In the genomic region with DNA sequence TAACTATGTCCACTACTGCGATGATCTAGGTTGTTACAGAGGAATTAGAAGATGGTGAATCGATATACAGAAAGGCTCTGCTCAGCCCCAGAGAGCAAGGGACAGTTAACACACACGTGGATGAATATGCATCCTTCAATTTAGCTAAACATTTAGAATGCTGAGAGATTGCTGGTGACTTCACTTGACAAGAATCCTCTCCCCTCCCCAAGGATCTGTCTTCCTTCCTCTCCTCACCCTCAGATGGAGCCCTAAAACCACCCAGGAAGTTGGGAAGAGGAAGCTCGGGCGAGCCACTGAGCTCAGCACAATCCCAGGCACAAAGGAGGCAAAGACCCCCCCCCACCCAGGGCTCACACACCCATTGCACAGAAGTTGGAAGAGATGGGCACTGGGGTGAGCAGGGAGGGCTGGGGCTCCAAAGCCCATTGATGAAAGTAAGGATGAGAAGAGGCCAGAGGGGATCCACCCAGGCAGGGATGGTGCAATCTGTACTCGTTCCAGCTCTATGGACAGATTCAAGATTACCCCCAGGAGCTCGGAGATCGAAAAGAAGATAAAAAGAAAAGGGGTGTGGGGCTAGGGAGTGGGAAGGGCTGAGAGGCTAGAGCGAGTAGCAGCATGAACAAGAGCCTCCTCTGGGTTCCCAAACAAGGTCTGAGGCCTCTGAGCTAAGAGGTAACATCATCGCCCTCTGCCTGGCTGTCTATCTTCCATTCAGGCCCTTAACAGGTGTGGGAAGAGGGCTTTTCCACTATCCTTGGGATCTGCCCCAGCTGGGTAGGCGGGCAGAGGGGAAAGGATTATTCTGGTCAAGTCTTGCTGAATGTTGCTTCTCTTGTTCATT, we compare ENCODE assay signal across 8 cellular contexts. TPM values are rescaled to one million over a fixed set of nuclear protein-coding genes. Genes with fewer than 3 reads are reported as not detected.
DNase-seq lines count a peak whose midpoint lies in the region; ATAC-seq lines count a peak whose summit lies in the region.

No MANE protein-coding gene starts in this region.

- POLR2A ChIA-PET in naive thymus-derived CD4-positive, alpha-beta T cell (lab: Charles Lee): interaction anchor here (0.5 to 2.4 kb wide), 8 partner anchors 25 to 467 kb away, joined by 3 to 14 read pairs (median 6); partner anchors contain the start of genes GRIPAP1, HDAC6, OTUD5 and RBM3

- peak overlapping the region; percentile 86 for H3K9ac ChIP-seq in SK-N-MC (ENCODE audit: insufficient read length)

- peak overlapping the region; percentile 91 for H3K4me3 Mint-ChIP-seq in activated T-cell treated with anti-CD3 and anti-CD28 coated beads, Interleukin-2, amount 50 U/mL, for 4 hours
- peak overlapping the region; percentile 78 to 86 for H3K4me3 Mint-ChIP-seq in effector memory CD8-positive, alpha-beta T cell
- H3K4me3 Mint-ChIP-seq in naive thymus-derived CD4-positive, alpha-beta T cell: peak overlapping the region; percentile 78 to 95 (median 89)

- peaks cover 5 to 21% of the 10 kb centered on the region in 2 donors for H3K4me1 ChIP-seq in naive thymus-derived CD4-positive, alpha-beta T cell (ENCODE audit: control insufficient read depth in 2 of 2, insufficient read depth in 2 of 2, low read length in 2 of 2)

- peaks cover 5% of the 10 kb centered on the region for H3K36me3 Mint-ChIP-seq in activated T-cell treated with anti-CD3 and anti-CD28 coated beads, Interleukin-2, amount 50 U/mL, for 4 hours (ENCODE audit: insufficient read depth)
- H3K36me3 Mint-ChIP-seq in effector memory CD8-positive, alpha-beta T cell (ENCODE audit: insufficient read depth): peaks cover 19% of the 10 kb centered on the region
- H3K36me3 Mint-ChIP-seq in naive thymus-derived CD4-positive, alpha-beta T cell: peaks cover 0 to 11% (median 5%) of the 10 kb centered on the region in 5 donors

- H3K4me1 Mint-ChIP-seq in activated T-cell treated with anti-CD3 and anti-CD28 coated beads, Interleukin-2, amount 50 U/mL, for 4 hours (ENCODE audit: low read depth): peaks cover 36% of the 10 kb centered on the region
- H3K4me1 Mint-ChIP-seq in effector memory CD8-positive, alpha-beta T cell (ENCODE audit: low read depth in 2 of 2): peaks cover 14 to 30% of the 10 kb centered on the region in 2 donors
- H3K4me1 Mint-ChIP-seq in naive thymus-derived CD4-positive, alpha-beta T cell: peaks cover 18 to 40% (median 31%) of the 10 kb centered on the region in 7 donors

- H3K36me3 ChIP-seq in SK-N-MC (ENCODE audit: insufficient read depth, low read length): peaks cover 26% of the 10 kb centered on the region
- H3K36me3 ChIP-seq in naive thymus-derived CD4-positive, alpha-beta T cell (ENCODE audit: control insufficient read depth in 2 of 3, insufficient read depth in 3 of 3, low read length in 3 of 3): peaks cover 0 to 27% (median 9%) of the 10 kb centered on the region in 3 experiments

- intact Hi-C loops in naive thymus-derived CD4-positive, alpha-beta T cell (cut with micrococcal nuclease): loop anchor here in 1 of 2 donors (2.0 to 5.0 kb wide), 5 partner anchors 33 to 521 kb away; partner anchors contain the start of genes EBP, PPP1R3F and PRAF2

- peak overlapping the region; percentile 74 for H3K27ac ChIP-seq in SK-N-MC
- peak overlapping the region; percentile 96 for H3K27ac ChIP-seq in naive thymus-derived CD4-positive, alpha-beta T cell (ENCODE audit: low read depth, low read length)

- no peaks in the 10 kb centered on the region for H3K9me3 ChIP-seq in SK-N-MC (ENCODE audit: low read depth, low read length)
- H3K9me3 ChIP-seq in naive thymus-derived CD4-positive, alpha-beta T cell (ENCODE audit: control insufficient read depth in 2 of 3, low read length in 3 of 3): no peaks in the 10 kb centered on the region

- no peaks in the 10 kb centered on the region for H3K27me3 Mint-ChIP-seq in activated T-cell treated with anti-CD3 and anti-CD28 coated beads, Interleukin-2, amount 50 U/mL, for 4 hours (ENCODE audit: low read depth)
- H3K27me3 Mint-ChIP-seq in effector memory CD8-positive, alpha-beta T cell: no peaks in the 10 kb centered on the region
- no peaks in the 10 kb centered on the region for H3K27me3 Mint-ChIP-seq in naive thymus-derived CD4-positive, alpha-beta T cell

- no peaks in the 10 kb centered on the region for H3K9me3 Mint-ChIP-seq in activated T-cell treated with anti-CD3 and anti-CD28 coated beads, Interleukin-2, amount 50 U/mL, for 4 hours
- H3K9me3 Mint-ChIP-seq in effector memory CD8-positive, alpha-beta T cell: no peaks in the 10 kb centered on the region
- H3K9me3 Mint-ChIP-seq in naive thymus-derived CD4-positive, alpha-beta T cell: no peaks in the 10 kb centered on the region

- peak overlapping the region; percentile 81 for H3K4me3 ChIP-seq in SK-N-MC
- peak overlapping the region; percentile 54 for H3K4me3 ChIP-seq in naive thymus-derived CD4-positive, alpha-beta T cell (ENCODE audit: low read length)

- CTCF ChIA-PET in naive thymus-derived CD4-positive, alpha-beta T cell (lab: Charles Lee): no interaction called here

- ATAC-seq in activated T-cell treated with anti-CD3 and anti-CD28 coated beads, Interleukin-2, amount 50 U/mL, for 4 hours: no peak
- ATAC-seq in effector memory CD8-positive, alpha-beta T cell (replicated peaks): no peak
- ATAC-seq in naive thymus-derived CD4-positive, alpha-beta T cell: no peak
- no peak for ATAC-seq in HG02571 (IDR thresholded peaks at IDR 0.05; ENCODE audit: unreplicated experiment)

- H3K27ac Mint-ChIP-seq in effector memory CD8-positive, alpha-beta T cell: peak overlapping the region; percentile 93 to 95
- peak overlapping the region; percentile 80 to 96 (median 93) for H3K27ac Mint-ChIP-seq in naive thymus-derived CD4-positive, alpha-beta T cell

- H3K27me3 ChIP-seq in naive thymus-derived CD4-positive, alpha-beta T cell (ENCODE audit: control insufficient read depth in 2 of 2, insufficient read depth in 2 of 2, low read length in 2 of 2): no peaks in the 10 kb centered on the region

- DNase-seq in activated T-cell treated with anti-CD3 and anti-CD28 coated beads, Interleukin-2, amount 50 U/mL, for 4 hours: no peak
- no peak for DNase-seq in activated T-cell treated with anti-CD3 and anti-CD28 coated beads for 4 hours
- DNase-seq in SK-N-MC (ENCODE audit: low read depth, low spot score): no peak
- DNase-seq in effector memory CD8-positive, alpha-beta T cell: no peak
- DNase-seq in naive thymus-derived CD4-positive, alpha-beta T cell: peak in 3 of 9 donors; percentile 3 to 21 (median 13)
- no peak for DNase-seq in AG08395 (ENCODE audit: low spot score)
- DNase-seq in activated CD4-positive, alpha-beta T cell treated with anti-CD3 and anti-CD28 coated beads for 4 hours: no peak

RNA-seq across cellular contexts. Expression of gene TFE3, which starts 1.3 kb away (rescaled TPM):
- 10 to 100 TPM; 22.8 to 28.8 (median 23.4) TPM for total RNA-seq in activated T-cell treated with anti-CD3 and anti-CD28 coated beads, Interleukin-2, amount 50 U/mL, for 4 hours
- 10 to 100 TPM; 26.2 to 54.2 (median 30.5) TPM for total RNA-seq in naive thymus-derived CD4-positive, alpha-beta T cell
- polyA plus RNA-seq in naive thymus-derived CD4-positive, alpha-beta T cell: 1 to 10 TPM; 2.2 to 4.3 TPM

RNA-seq across cellular contexts. Expression of gene CCDC120, which starts 16.9 kb away (rescaled TPM):
- 1 to 10 TPM; 3.3 to 4.2 (median 4.0) TPM for total RNA-seq in activated T-cell treated with anti-CD3 and anti-CD28 coated beads, Interleukin-2, amount 50 U/mL, for 4 hours
- 10 to 100 TPM in 4 of 5 experiments, 1 to 10 TPM in 1; 7.6 to 15.1 (median 11.3) TPM for total RNA-seq in naive thymus-derived CD4-positive, alpha-beta T cell
- 1 to 10 TPM; 1.3 to 1.6 TPM for polyA plus RNA-seq in naive thymus-derived CD4-positive, alpha-beta T cell

RNA-seq across cellular contexts. Expression of gene PRAF2, which starts 31.9 kb away (rescaled TPM):
- total RNA-seq in activated T-cell treated with anti-CD3 and anti-CD28 coated beads, Interleukin-2, amount 50 U/mL, for 4 hours: 10 to 100 TPM; 10.5 to 12.7 (median 11.4) TPM
- total RNA-seq in naive thymus-derived CD4-positive, alpha-beta T cell: 10 to 100 TPM; 15.9 to 28.3 (median 20.4) TPM
- 10 to 100 TPM; 46.1 to 56.4 TPM for polyA plus RNA-seq in naive thymus-derived CD4-positive, alpha-beta T cell

RNA-seq across cellular contexts. Expression of gene WDR45, which starts 37.8 kb away (rescaled TPM):
- 10 to 100 TPM; 31.0 to 37.9 (median 36.5) TPM for total RNA-seq in activated T-cell treated with anti-CD3 and anti-CD28 coated beads, Interleukin-2, amount 50 U/mL, for 4 hours
- total RNA-seq in naive thymus-derived CD4-positive, alpha-beta T cell: 100 to 1,000 TPM in 2 of 5 experiments, 10 to 100 TPM in 3; 51.4 to 115 (median 80.0) TPM
- 10 to 100 TPM; 38.3 to 54.2 TPM for polyA plus RNA-seq in naive thymus-derived CD4-positive, alpha-beta T cell

RNA-seq across cellular contexts. Expression of gene GRIPAP1, which starts 39.8 kb away (rescaled TPM):
- total RNA-seq in activated T-cell treated with anti-CD3 and anti-CD28 coated beads, Interleukin-2, amount 50 U/mL, for 4 hours: 10 to 100 TPM; 42.2 to 58.1 (median 44.1) TPM
- 100 to 1,000 TPM; 103 to 108 (median 105) TPM for total RNA-seq in naive thymus-derived CD4-positive, alpha-beta T cell
- 10 to 100 TPM; 13.6 to 24.9 TPM for polyA plus RNA-seq in naive thymus-derived CD4-positive, alpha-beta T cell
